ENCODE assay signal across 9 cellular contexts in the genomic region with DNA sequence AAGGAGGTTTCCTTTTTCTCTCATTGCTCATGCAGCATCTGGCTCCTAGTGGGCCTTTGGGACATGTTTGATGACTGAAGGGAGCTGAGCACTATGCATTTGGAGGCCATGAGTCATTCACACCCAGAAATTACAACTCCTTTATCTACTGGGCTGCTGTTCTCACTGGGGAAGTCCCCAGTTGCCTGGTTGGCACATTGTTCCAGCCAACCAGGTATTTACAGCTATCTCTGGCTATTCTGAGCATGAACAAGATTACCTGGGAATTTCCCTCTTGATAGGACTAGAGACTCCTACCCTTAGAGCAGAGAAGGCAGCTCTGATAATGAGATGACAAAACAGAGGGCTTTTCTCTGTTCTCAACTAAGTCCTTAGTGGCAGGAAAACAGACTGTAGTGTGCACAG.
DNase-seq lines count a peak whose midpoint lies in the region; ATAC-seq and TF ChIP-seq lines count a peak whose summit lies in the region.
"Had no signal": no experiment of that assay in that cellular context is flagged by ENCODE, and none has a peak within 500 bp of the region (broad histone marks: within the 10 kb centered on the region; RNA-seq: fewer than 3 reads in every experiment).

No MANE protein-coding gene starts in this region.

- DNase-seq in activated T-cell treated with anti-CD3 and anti-CD28 coated beads for 24 hours (ENCODE audit: low read depth): peak; percentile 53
- DNase-seq in activated T-cell treated with anti-CD3 and anti-CD28 coated beads, Interleukin-2, amount 50 U/mL, for 1 hour: no peak
- DNase-seq in SW480 (ENCODE audit: low spot score): peak; percentile 11
- DNase-seq in germinal center (ENCODE audit: low spot score): peak; percentile 9
- DNase-seq in stimulated activated CD8-positive, alpha-beta memory T cell treated with anti-CD3 and anti-CD28 coated beads, Interleukin-15, amount 100 ng/mL, for 4 hours (ENCODE audit: low read depth in 2 of 2): peak; percentile 2 to 8
- no peak for DNase-seq in osteoblast (ENCODE audit: insufficient read length, low spot score, missing footprints)
- no peak for DNase-seq in DMS79 treated with DMSO at 0.1 percent for 48 hours (lab: John Stamatoyannopoulos, UW)

- H4K20me1 ChIP-seq in osteoblast (ENCODE audit: insufficient read depth, low read length): no peaks in the 10 kb centered on the region

- TF ChIP-seq CTCF in osteoblast (IDR thresholded peaks at IDR 0.05; ENCODE audit: extremely low read depth, low read depth, low read length): no peak

- H3K27me3 ChIP-seq in osteoblast (ENCODE audit: insufficient read depth, low read length): no peaks in the 10 kb centered on the region

- no peak overlapping the region for H3K4me3 ChIP-seq in osteoblast (ENCODE audit: insufficient read depth, low read length)

- peaks cover 2% of the 10 kb centered on the region for H3K9me3 ChIP-seq in osteoblast (ENCODE audit: low read depth, low read length)

- ATAC-seq in HG02885 (IDR thresholded peaks at IDR 0.05; ENCODE audit: poor library complexity, unreplicated experiment): peak; percentile 92

- no peaks in the 10 kb centered on the region for H3K79me2 ChIP-seq in osteoblast (ENCODE audit: insufficient read depth, low read length)

- peaks cover 5% of the 10 kb centered on the region for H3K4me1 ChIP-seq in osteoblast (ENCODE audit: insufficient read depth, low read length)

- no peak overlapping the region for H2AFZ ChIP-seq in osteoblast (ENCODE audit: low read length)

- no peak overlapping the region for H3K27ac ChIP-seq in osteoblast (ENCODE audit: low read depth, low read length)
- H3K27ac ChIP-seq: C4-2B had no signal

- H3K36me3 ChIP-seq in osteoblast (ENCODE audit: insufficient read depth, low read length): no peaks in the 10 kb centered on the region

- no peak overlapping the region for H3K4me2 ChIP-seq in osteoblast (ENCODE audit: insufficient read depth, low read length)

Comparison
In these comparisons a context has a peak if more than half of its experiments do, and no peak if none do; other contexts are left out.
1. DNase-seq: peak in activated T-cell treated with anti-CD3 and anti-CD28 coated beads for 24 hours (single experiment), SW480 (single experiment), germinal center (single experiment) and stimulated activated CD8-positive, alpha-beta memory T cell treated with anti-CD3 and anti-CD28 coated beads, Interleukin-15, amount 100 ng/mL, for 4 hours (2 of 2); none in activated T-cell treated with anti-CD3 and anti-CD28 coated beads, Interleukin-2, amount 50 U/mL, for 1 hour (single experiment), osteoblast (single experiment) and DMS79 treated with DMSO at 0.1 percent for 48 hours (single experiment).